Comparison of ENCODE assay signal across 15 cellular contexts in the genomic region with DNA sequence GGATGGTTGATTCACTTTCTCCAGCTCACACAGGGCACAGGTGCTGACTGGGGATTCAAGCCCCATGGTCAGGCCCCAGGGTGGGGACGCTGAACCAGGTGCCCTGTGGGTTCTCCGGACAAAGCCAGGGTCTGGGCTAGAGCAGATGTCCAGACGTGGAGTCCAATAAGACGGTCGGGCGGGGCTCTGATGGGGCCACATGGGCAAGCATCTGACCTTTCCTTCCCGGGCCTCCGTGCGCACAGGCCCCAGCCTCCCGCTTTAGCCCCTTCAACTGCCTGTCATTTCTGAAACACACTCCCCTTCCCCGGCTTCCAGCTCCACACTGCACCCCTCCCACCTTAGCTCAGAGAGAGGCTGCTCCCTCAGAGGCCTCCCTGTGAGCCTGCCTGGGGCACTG.
DNase-seq lines count a peak whose midpoint lies in the region; ATAC-seq and TF ChIP-seq lines count a peak whose summit lies in the region.
"Had no signal": no experiment of that assay in that cellular context is flagged by ENCODE, and none has a peak within 500 bp of the region (broad histone marks: within the 10 kb centered on the region; RNA-seq: fewer than 3 reads in every experiment).

No MANE protein-coding gene starts in this region.

- no peaks in the 10 kb centered on the region for H3K9me3 Mint-ChIP-seq in activated CD8-positive, alpha-beta T cell treated with anti-CD3 and anti-CD28 coated beads, Interleukin-2, amount 10 ng/mL, durations not matched to agents 7 days and 5 days (ENCODE audit: insufficient read depth)
- H3K9me3 Mint-ChIP-seq in effector memory CD8-positive, alpha-beta T cell, result no peaks in the 10 kb centered on the region
- H3K9me3 Mint-ChIP-seq: CD8-positive, alpha-beta T cell had no signal

- ATAC-seq in RWPE2 (ENCODE audit: low read depth) (no peak), aorta (ENCODE audit: low FRiP score) (no peak), HG02588 (IDR thresholded peaks at IDR 0.05; ENCODE audit: unreplicated experiment) (no peak)
- no peak for ATAC-seq in activated CD8-positive, alpha-beta T cell treated with anti-CD3 and anti-CD28 coated beads, Interleukin-2, amount 10 ng/mL, durations not matched to agents 7 days and 5 days
- no peak for ATAC-seq in effector memory CD8-positive, alpha-beta T cell (replicated peaks)
- ATAC-seq: CD8-positive, alpha-beta T cell had no signal

- TF ChIP-seq CTCF in RWPE2 (IDR thresholded peaks at IDR 0.05; ENCODE audit: poor library complexity, severe bottlenecking) (no peak), osteoblast (IDR thresholded peaks at IDR 0.05; ENCODE audit: extremely low read depth, low read depth, low read length) (no peak)

- 89 to 93% methylated on average over 10 to 11 of the region's 11 CpGs for WGBS in aorta, 2 donors

- peaks cover 0 to 23% (median 5%) of the 10 kb centered on the region in 11 experiments; a peak in 7 of 22 replicates for H4K20me1 ChIP-seq in BLaER1 treated with 17β-estradiol and CSF1 and Interleukin-3, amounts not matched to agents 10 nM and 100 nM
- H4K20me1 ChIP-seq in osteoblast (ENCODE audit: insufficient read depth, low read length), result no peaks in the 10 kb centered on the region

- H3K36me3 Mint-ChIP-seq in activated CD8-positive, alpha-beta T cell treated with anti-CD3 and anti-CD28 coated beads, Interleukin-2, amount 10 ng/mL, durations not matched to agents 7 days and 5 days (ENCODE audit: low read depth), result no peaks in the 10 kb centered on the region
- no peaks in the 10 kb centered on the region for H3K36me3 Mint-ChIP-seq in effector memory CD8-positive, alpha-beta T cell (ENCODE audit: insufficient read depth)
- H3K36me3 Mint-ChIP-seq: CD8-positive, alpha-beta T cell had no signal

- peaks cover 5 to 73% (median 15%) of the 10 kb centered on the region in 11 experiments; a peak in 16 of 22 replicates for H3K27me3 ChIP-seq in BLaER1 treated with 17β-estradiol and CSF1 and Interleukin-3, amounts not matched to agents 10 nM and 100 nM
- H3K27me3 ChIP-seq in RWPE2 (ENCODE audit: insufficient read depth, poor library complexity, severe bottlenecking) (no peaks in the 10 kb centered on the region), osteoblast (ENCODE audit: insufficient read depth, low read length) (no peaks in the 10 kb centered on the region), aorta (ENCODE audit: control insufficient read depth in 1 of 2, insufficient read depth in 2 of 2, low read length in 1 of 2) (no peaks in the 10 kb centered on the region)

- H3K4me3 ChIP-seq in BLaER1 treated with 17β-estradiol and CSF1 and Interleukin-3, amounts not matched to agents 10 nM and 100 nM, result no peak overlapping the region
- H3K4me3 ChIP-seq in RWPE2 (ENCODE audit: severe bottlenecking) (no peak overlapping the region), osteoblast (ENCODE audit: insufficient read depth, low read length) (no peak overlapping the region), aorta (ENCODE audit: low read length in 2 of 2) (no peak overlapping the region)
- H3K4me3 ChIP-seq: HAP-1 had no signal

- no peaks in the 10 kb centered on the region for H3K27me3 Mint-ChIP-seq in activated CD8-positive, alpha-beta T cell treated with anti-CD3 and anti-CD28 coated beads, Interleukin-2, amount 10 ng/mL, durations not matched to agents 7 days and 5 days (ENCODE audit: low read depth)
- H3K27me3 Mint-ChIP-seq in effector memory CD8-positive, alpha-beta T cell, result peaks cover 26 to 65% of the 10 kb centered on the region in 2 donors

- no peaks in the 10 kb centered on the region for H3K9me3 ChIP-seq in BLaER1 treated with 17β-estradiol and CSF1 and Interleukin-3, amounts not matched to agents 10 nM and 100 nM (replicated peaks in 1 of 11)
- H3K9me3 ChIP-seq in RWPE2 (ENCODE audit: severe bottlenecking) (no peaks in the 10 kb centered on the region), osteoblast (ENCODE audit: low read depth, low read length) (no peaks in the 10 kb centered on the region), aorta (ENCODE audit: control insufficient read depth, low read length) (no peaks in the 10 kb centered on the region)
- H3K9me3 ChIP-seq: HAP-1 had no signal

- peak overlapping the region in 10 of 11 experiments; percentile 5 to 98 (median 94); a peak in 18 of 22 replicates for H3K4me2 ChIP-seq in BLaER1 treated with 17β-estradiol and CSF1 and Interleukin-3, amounts not matched to agents 10 nM and 100 nM
- H3K4me2 ChIP-seq in osteoblast (ENCODE audit: insufficient read depth, low read length), result no peak overlapping the region

- H3K4me1 Mint-ChIP-seq in activated CD8-positive, alpha-beta T cell treated with anti-CD3 and anti-CD28 coated beads, Interleukin-2, amount 10 ng/mL, durations not matched to agents 7 days and 5 days (ENCODE audit: low read depth), result peaks cover 2% of the 10 kb centered on the region
- H3K4me1 Mint-ChIP-seq in effector memory CD8-positive, alpha-beta T cell (ENCODE audit: low read depth in 2 of 2), result peaks cover 0 to 7% of the 10 kb centered on the region in 2 donors

- peaks cover 39 to 97% (median 92%) of the 10 kb centered on the region in 10 experiments for H3K4me1 ChIP-seq in BLaER1 treated with 17β-estradiol and CSF1 and Interleukin-3, amounts not matched to agents 10 nM and 100 nM
- H3K4me1 ChIP-seq in RWPE2 (ENCODE audit: insufficient read depth, poor library complexity, severe bottlenecking) (no peaks in the 10 kb centered on the region), osteoblast (ENCODE audit: insufficient read depth, low read length) (no peaks in the 10 kb centered on the region), aorta (ENCODE audit: control insufficient read depth in 1 of 2, insufficient read depth in 2 of 2, low read length in 2 of 2) (no peaks in the 10 kb centered on the region)
- H3K4me1 ChIP-seq: HAP-1 had no signal

- intact Hi-C loops in aorta (cut with DNase I), result no loop called here

- no peak overlapping the region for H3K4me3 Mint-ChIP-seq in activated CD8-positive, alpha-beta T cell treated with anti-CD3 and anti-CD28 coated beads, Interleukin-2, amount 10 ng/mL, durations not matched to agents 7 days and 5 days
- H3K4me3 Mint-ChIP-seq in effector memory CD8-positive, alpha-beta T cell, result no peak overlapping the region
- H3K4me3 Mint-ChIP-seq: CD8-positive, alpha-beta T cell had no signal

- CTCF ChIA-PET in activated CD8-positive, alpha-beta T cell treated with anti-CD3 and anti-CD28 coated beads, Interleukin-2, amount 10 ng/mL, durations not matched to agents 7 days and 5 days (lab: Charles Lee), result no interaction called here

- POLR2A ChIA-PET in activated CD8-positive, alpha-beta T cell treated with anti-CD3 and anti-CD28 coated beads, Interleukin-2, amount 10 ng/mL, durations not matched to agents 7 days and 5 days (lab: Charles Lee), result no interaction called here

- H3K79me2 ChIP-seq in osteoblast (ENCODE audit: insufficient read depth, low read length), result no peaks in the 10 kb centered on the region

- H3K27ac Mint-ChIP-seq in activated CD8-positive, alpha-beta T cell treated with anti-CD3 and anti-CD28 coated beads, Interleukin-2, amount 10 ng/mL, durations not matched to agents 7 days and 5 days, result no peak overlapping the region
- H3K27ac Mint-ChIP-seq in effector memory CD8-positive, alpha-beta T cell, result no peak overlapping the region
- H3K27ac Mint-ChIP-seq: CD8-positive, alpha-beta T cell had no signal

- no peak overlapping the region for H2AFZ ChIP-seq in osteoblast (ENCODE audit: low read length)

- no peak overlapping the region for H3K27ac ChIP-seq in BLaER1 treated with 17β-estradiol and CSF1 and Interleukin-3, amounts not matched to agents 10 nM and 100 nM
- H3K27ac ChIP-seq in RWPE2 (ENCODE audit: poor library complexity, severe bottlenecking) (no peak overlapping the region), osteoblast (ENCODE audit: low read depth, low read length) (no peak overlapping the region), aorta (ENCODE audit: low read depth in 1 of 2, low read length in 2 of 2) (no peak overlapping the region)

- DNase-seq in RWPE2 (ENCODE audit: low spot score) (peak; percentile 62), osteoblast (ENCODE audit: insufficient read length, low spot score, missing footprints) (peak; percentile 27), aorta (peak; percentile 17 to 72)
- no peak for DNase-seq in activated CD8-positive, alpha-beta T cell treated with anti-CD3 and anti-CD28 coated beads, Interleukin-2, amount 10 ng/mL, durations not matched to agents 7 days and 5 days
- DNase-seq in effector memory CD8-positive, alpha-beta T cell, result no peak
- DNase-seq: ACHN; CD8-positive, alpha-beta T cell; DMS153; DMS79; GDM1; GOT3; KG1 had no signal

- no peak overlapping the region for H3K9ac ChIP-seq in BLaER1 treated with 17β-estradiol and CSF1 and Interleukin-3, amounts not matched to agents 10 nM and 100 nM

- no peaks in the 10 kb centered on the region for H3K36me3 ChIP-seq in BLaER1 treated with 17β-estradiol and CSF1 and Interleukin-3, amounts not matched to agents 10 nM and 100 nM
- no peaks in the 10 kb centered on the region for H3K36me3 ChIP-seq in RWPE2 (ENCODE audit: low read depth)
- no peaks in the 10 kb centered on the region for H3K36me3 ChIP-seq in osteoblast (ENCODE audit: insufficient read depth, low read length)
- H3K36me3 ChIP-seq in aorta (ENCODE audit: control insufficient read depth in 1 of 2, insufficient read depth in 2 of 2, low read length in 1 of 2), result no peaks in the 10 kb centered on the region
- H3K36me3 ChIP-seq: HAP-1 had no signal

Comparison
In these comparisons a context has a peak if more than half of its experiments do, and no peak if none do; other contexts are left out.
1. DNase-seq: peak in RWPE2 (single experiment), osteoblast (single experiment) and aorta (2 of 2); none in activated CD8-positive, alpha-beta T cell treated with anti-CD3 and anti-CD28 coated beads, Interleukin-2, amount 10 ng/mL, durations not matched to agents 7 days and 5 days (single experiment) and effector memory CD8-positive, alpha-beta T cell (0 of 3).